26 cellular contexts compared by ENCODE assay signal in genomic region chr3:38469852-38470251, GRCh38. TPM values are rescaled to one million over a fixed set of nuclear protein-coding genes. Genes with fewer than 3 reads are reported as not detected.
DNase-seq lines count a peak whose midpoint lies in the region; ATAC-seq, FAIRE-seq and TF ChIP-seq lines count a peak whose summit lies in the region.
"Had no signal": no experiment of that assay in that cellular context is flagged by ENCODE, and none has a peak within 500 bp of the region (broad histone marks: within the 10 kb centered on the region; RNA-seq: fewer than 3 reads in every experiment).

No MANE protein-coding gene starts in this region.

- TF ChIP-seq RAD21 in SK-N-SH (IDR thresholded peaks at IDR 0.05; ENCODE audit: low read length) (no peak), H1 (IDR thresholded peaks at IDR 0.05 in 1 of 2, conservative IDR thresholded peaks at IDR 0.05 in 1 of 2; ENCODE audit: low read depth in 2 of 2, low read length in 2 of 2) (no peak)

- TF ChIP-seq CTCF in SK-N-SH (IDR thresholded peaks at IDR 0.05) (no peak), H1 (IDR thresholded peaks at IDR 0.05; ENCODE audit: control extremely low read depth in 1 of 3, insufficient read depth in 1 of 3, low read depth in 1 of 3, low read length in 3 of 3) (no peak)

- no peaks in the 10 kb centered on the region for H3F3A ChIP-seq in SK-N-SH (replicated peaks; ENCODE audit: insufficient read depth)

- H3K56ac ChIP-seq in H1 (replicated peaks; ENCODE audit: insufficient read length, low read depth, low read length): no peak overlapping the region

- no peak overlapping the region for H3K4me3 ChIP-seq in SK-N-SH (ENCODE audit: low read depth in 2 of 2, low read length in 1 of 2)
- peak overlapping the region; percentile 58 for H3K4me3 ChIP-seq in adipocyte (ENCODE audit: low read length)
- no peak overlapping the region for H3K4me3 ChIP-seq in H1 (ENCODE audit: extremely low read depth in 1 of 4, insufficient read depth in 2 of 4, low read depth in 3 of 4, low read length in 4 of 4)
- H3K4me3 ChIP-seq: BLaER1 treated with 17β-estradiol and CSF1 and Interleukin-3, amounts not matched to agents 10 nM and 100 nM; GM23248 had no signal

- no peak overlapping the region for H2BK20ac ChIP-seq in H1 (ENCODE audit: low read length)

- peaks cover 24% of the 10 kb centered on the region; the same call in 1 of the 2 replicates for H3K79me2 ChIP-seq in SK-N-SH (ENCODE audit: insufficient read depth)
- H3K79me2 ChIP-seq in H1 (ENCODE audit: control insufficient read depth in 1 of 2, insufficient read depth in 2 of 2, low read length in 2 of 2): peaks cover 24 to 98% of the 10 kb centered on the region in 2 experiments

- H3K36me3 ChIP-seq in SK-N-SH (replicated peaks in 1 of 2; ENCODE audit: control insufficient read depth in 1 of 2, insufficient read depth in 2 of 2, low read length in 1 of 2) (peaks cover 0 to 2% of the 10 kb centered on the region in 2 experiments), adipocyte (ENCODE audit: control insufficient read depth, insufficient read depth, low read length, severe bottlenecking) (no peaks in the 10 kb centered on the region), H1 (ENCODE audit: control insufficient read depth in 2 of 4, insufficient read depth in 4 of 4, low read length in 3 of 4) (peaks cover 0 to 3% (median 0%) of the 10 kb centered on the region in 4 experiments; a peak in 1 of 8 replicates)
- H3K36me3 ChIP-seq: BE2C had no signal

- no peaks in the 10 kb centered on the region; the same call in 1 of the 2 replicates for H3K23me2 ChIP-seq in H1 (ENCODE audit: low read depth, low read length)

- peaks cover 25% of the 10 kb centered on the region for H3K79me1 ChIP-seq in H1 (ENCODE audit: low read depth, low read length)

- POLR2A ChIA-PET in SK-N-SH (lab: Yijun Ruan, JAX): no interaction called here
- POLR2A ChIA-PET in H1 (lab: Charles Lee; ENCODE audit: partially characterized antibody): interaction anchor here (1.0 to 1.8 kb wide), 2 partner anchors 14 to 333 kb away, joined by 3 to 6 read pairs; partner anchors contain the start of gene ACAA1

- CTCF ChIA-PET in SK-N-SH (lab: Yijun Ruan, JAX) (interaction anchor here (0.7 to 3.5 kb wide), 5 partner anchors 10 to 235 kb away, joined by 3 to 21 read pairs (median 3); partner anchors contain the start of gene XYLB), H1 (lab: Charles Lee; ENCODE audit: partially characterized antibody) (interaction anchor here (1.3 to 6.6 kb wide), 2 partner anchors 12 to 26 kb away, joined by 3 to 41 read pairs; partner anchors contain the start of gene EXOG)

- H3K27me3 ChIP-seq in SK-N-SH (ENCODE audit: insufficient read depth) (no peaks in the 10 kb centered on the region), adipocyte (replicated peaks; ENCODE audit: control insufficient read depth, insufficient read depth, low read length) (no peaks in the 10 kb centered on the region), H1 (replicated peaks in 1 of 4; ENCODE audit: control insufficient read depth in 3 of 4, extremely low read depth in 1 of 4, insufficient read depth in 3 of 4, low read length in 3 of 4) (no peaks in the 10 kb centered on the region)
- H3K27me3 ChIP-seq: BE2C; BLaER1 treated with 17β-estradiol and CSF1 and Interleukin-3, amounts not matched to agents 10 nM and 100 nM had no signal

- no peak for TF ChIP-seq EP300 in SK-N-SH (IDR thresholded peaks at IDR 0.05; ENCODE audit: borderline replicate concordance in 1 of 2, low read depth in 1 of 2, low read length in 1 of 2)
- TF ChIP-seq EP300 in H1 (IDR thresholded peaks at IDR 0.05; ENCODE audit: borderline replicate concordance in 1 of 2, low read depth in 2 of 2, low read length in 2 of 2): no peak

- H3K23ac ChIP-seq in H1 (ENCODE audit: insufficient read length): no peak overlapping the region

- 100% methylated on average over 1 of the region's 1 CpG for WGBS in SK-N-SH (ENCODE audit: low lambda C conversion rate)
- 96% methylated on average over 1 of the region's 1 CpG; no CpG with 5 or more reads in 1 of the 2 experiments for WGBS in H1 (ENCODE audit: extremely low coverage in 1 of 2, insufficient coverage in 1 of 2, insufficient read length in 1 of 2, insufficient replicate concordance in 2 of 2, low coverage in 1 of 2, low lambda C conversion rate in 2 of 2, missing lambda C conversion rate in 1 of 2), 2 experiments

- ATAC-seq in SK-N-SH treated with all-trans-retinoic acid at 6 μM for 48 hours (no peak), GM18505 (IDR thresholded peaks at IDR 0.05; ENCODE audit: unreplicated experiment) (no peak)
- ATAC-seq: HCT116 had no signal

- H3K9ac ChIP-seq in SK-N-SH (no peak overlapping the region), adipocyte (ENCODE audit: low read length) (no peak overlapping the region), H1 (replicated peaks in 1 of 4; ENCODE audit: extremely low read depth in 1 of 4, low read depth in 3 of 4, low read length in 3 of 4) (no peak overlapping the region)
- H3K9ac ChIP-seq: BLaER1 treated with 17β-estradiol and CSF1 and Interleukin-3, amounts not matched to agents 10 nM and 100 nM; GM23248 had no signal

- H3K14ac ChIP-seq in H1 (ENCODE audit: insufficient read length): no peak overlapping the region

- no peak overlapping the region for H2BK120ac ChIP-seq in H1 (replicated peaks; ENCODE audit: low read depth, low read length)

- no peak overlapping the region for H2BK15ac ChIP-seq in H1 (ENCODE audit: low read length)

- H2AFZ ChIP-seq in SK-N-SH (ENCODE audit: low read depth) (no peak overlapping the region), H1 (ENCODE audit: low read length) (no peak overlapping the region)
- H2AFZ ChIP-seq: GM23248 had no signal

- no peak overlapping the region for H2BK5ac ChIP-seq in H1 (ENCODE audit: low read depth, low read length)

- H2AK5ac ChIP-seq in H1 (ENCODE audit: low read depth, low read length): no peak overlapping the region

- DNase-seq in SK-N-SH (no peak), OCI-M1 (lab: John Stamatoyannopoulos, UW) (peak; percentile 3), adipocyte (ENCODE audit: low read depth) (no peak), H1 (ENCODE audit: low read depth in 1 of 2, low spot score in 2 of 2) (no peak), kidney glomerular epithelial cell (lab: John Stamatoyannopoulos, UW) (no peak), G401 (ENCODE audit: low spot score) (no peak)
- DNase-seq: AML-193; BE2C; CD4-positive, alpha-beta T cell; CD8-positive, alpha-beta memory T cell; DMS 273 treated with DMSO at 0.1 percent for 48 hours; DMS79; EL; GF-D8; GM23248; H9; HFFc6 had no signal

- no peak for FAIRE-seq in H1 (lab: Jason Lieb, UNC)
- FAIRE-seq: A204.1, D721Med, GM12892, GM19239 had no signal

- no peak overlapping the region for H4K5ac ChIP-seq in H1 (ENCODE audit: insufficient read length, low read depth, low read length)

- H4K91ac ChIP-seq in H1 (replicated peaks; ENCODE audit: insufficient read length, low read length): no peak overlapping the region

- no peak overlapping the region for H3K18ac ChIP-seq in H1 (ENCODE audit: extremely low read depth, low read length)

- no peak overlapping the region for H4K8ac ChIP-seq in H1 (ENCODE audit: extremely low read depth, insufficient read depth, low read length)

- H2BK12ac ChIP-seq in H1 (ENCODE audit: low read depth, low read length): no peak overlapping the region

- H3K4me1 ChIP-seq in SK-N-SH (ENCODE audit: control insufficient read depth in 1 of 2, insufficient read depth in 2 of 2, low read depth in 1 of 2, low read length in 1 of 2) (peaks cover 0 to 10% of the 10 kb centered on the region in 2 experiments; a peak in 1 of 4 replicates), adipocyte (ENCODE audit: control insufficient read depth, insufficient read depth, low read length) (no peaks in the 10 kb centered on the region), H1 (replicated peaks in 1 of 4; ENCODE audit: control insufficient read depth in 3 of 4, insufficient read depth in 4 of 4, low read length in 3 of 4) (peaks cover 0 to 4% (median 2%) of the 10 kb centered on the region in 4 experiments; a peak in 3 of 7 replicates)
- H3K4me1 ChIP-seq: BE2C had no signal

- H3K27ac ChIP-seq in SK-N-SH (ENCODE audit: low read depth in 2 of 2, low read length in 1 of 2) (no peak overlapping the region), H1 (ENCODE audit: low read depth, low read length) (no peak overlapping the region)
- H3K27ac ChIP-seq: 22Rv1; BLaER1 treated with 17β-estradiol and CSF1 and Interleukin-3, amounts not matched to agents 10 nM and 100 nM; GM23248 had no signal

- TF ChIP-seq POLR2A in H1 (IDR thresholded peaks at IDR 0.05; ENCODE audit: control extremely low read depth in 1 of 2, low read depth in 2 of 2, low read length in 2 of 2): no peak
- TF ChIP-seq POLR2A in GM18505 (IDR thresholded peaks at IDR 0.05; ENCODE audit: borderline replicate concordance, extremely low read depth, insufficient read depth, insufficient read length): no peak

- H3K9me2 ChIP-seq in SK-N-SH: no peaks in the 10 kb centered on the region

- H3K9me3 ChIP-seq in SK-N-SH: peaks cover 20% of the 10 kb centered on the region
- H3K9me3 ChIP-seq in adipocyte (ENCODE audit: control insufficient read depth, low read length): peaks cover 29% of the 10 kb centered on the region
- H3K9me3 ChIP-seq in H1 (ENCODE audit: insufficient read depth in 2 of 2, low read depth in 1 of 2, low read length in 1 of 2): peaks cover 11% of the 10 kb centered on the region in 2 experiments; a peak in 3 of 4 replicates
- H3K9me3 ChIP-seq: BE2C had no signal

- H3K4me2 ChIP-seq in SK-N-SH (no peak overlapping the region), H1 (ENCODE audit: insufficient read depth in 1 of 2, low read depth in 2 of 2, low read length in 2 of 2) (no peak overlapping the region)
- H3K4me2 ChIP-seq: BLaER1 treated with 17β-estradiol and CSF1 and Interleukin-3, amounts not matched to agents 10 nM and 100 nM had no signal

- H4K20me1 ChIP-seq in SK-N-SH (ENCODE audit: insufficient read depth): no peaks in the 10 kb centered on the region
- H4K20me1 ChIP-seq in H1 (replicated peaks in 1 of 2; ENCODE audit: control insufficient read depth in 1 of 2, insufficient read depth in 2 of 2, low read length in 2 of 2): peaks cover 5 to 15% of the 10 kb centered on the region in 2 experiments

- no peak overlapping the region for H3K4ac ChIP-seq in H1 (replicated peaks; ENCODE audit: insufficient read length, low read depth, low read length)

- in situ Hi-C loops in G401 (cut with HindIII; ENCODE audit: low sequenced_read_pairs): no loop called here

RNA-seq across cellular contexts. Expression of gene ACVR2B, which starts 16.2 kb away (rescaled TPM):
- polyA plus RNA-seq in SK-N-SH (2012; rRNA removed): 1.4 TPM in 2 replicates
- polyA plus RNA-seq in SK-N-SH (2012; cell fraction: cytosol; rRNA removed): 0.72 and 1.0 TPM in 2 replicates
- 2.0 and 2.1 TPM in 2 replicates for polyA plus RNA-seq in SK-N-SH (2012; cell fraction: nucleus; rRNA removed)
- 99.9 and 109 TPM in 2 replicates for total RNA-seq in H1 (2021; fragmentation: NEBNext Ultra II Directional; extraction: Animal tissue kit (Norgen Biotek cat#: 25700))
- 24.7 and 32.2 TPM in 2 replicates for polyA plus RNA-seq in H1 (2011; rRNA removed)
- polyA plus RNA-seq in H1 (2011; cell fraction: cytosol; rRNA removed): 25.3 TPM
- 44.4 TPM for polyA plus RNA-seq in H1 (2011; cell fraction: nucleus; rRNA removed)
- polyA plus RNA-seq in H1 (2012, experiment 1 of 2): 24.3 to 39.1 TPM (median 27.4 TPM) in 4 replicates
- polyA plus RNA-seq in H1 (2012, experiment 2 of 2): 3.9 TPM
- polyA plus RNA-seq in H1 (2013, experiment 1 of 2): 33.2 TPM
- polyA plus RNA-seq in H1 (2013, experiment 2 of 2): 34.2 TPM
- 195 and 241 TPM in 2 replicates for polyA minus RNA-seq in H1 (2011; rRNA and poly(A)+ RNA removed)
- 123 TPM for polyA minus RNA-seq in H1 (2011; cell fraction: cytosol; rRNA and poly(A)+ RNA removed)
- 86.1 TPM for polyA minus RNA-seq in H1 (2011; cell fraction: nucleus; rRNA and poly(A)+ RNA removed)
- total RNA-seq in G401 (2014; rRNA removed; shearing (Covaris generic)): 9.0 and 11.4 TPM in 2 replicates

RNA-seq across cellular contexts. Expression of gene EXOG, which starts 26.3 kb away (rescaled TPM):
- polyA plus RNA-seq in SK-N-SH (2012; rRNA removed) (6.2 and 8.8 TPM in 2 replicates), H1 (2011; rRNA removed) (5.1 and 7.2 TPM in 2 replicates)
- polyA plus RNA-seq in SK-N-SH (2012; cell fraction: cytosol; rRNA removed): 4.9 and 5.0 TPM in 2 replicates
- polyA plus RNA-seq in SK-N-SH (2012; cell fraction: nucleus; rRNA removed): 19.3 and 31.0 TPM in 2 replicates
- 12.2 and 12.9 TPM in 2 replicates for total RNA-seq in H1 (2021; fragmentation: NEBNext Ultra II Directional; extraction: Animal tissue kit (Norgen Biotek cat#: 25700))
- 7.2 TPM for polyA plus RNA-seq in H1 (2011; cell fraction: cytosol; rRNA removed)
- polyA plus RNA-seq in H1 (2011; cell fraction: nucleus; rRNA removed): 7.4 TPM
- 6.0 to 13.9 TPM (median 8.5 TPM) in 4 replicates for polyA plus RNA-seq in H1 (2012, experiment 1 of 2)
- 2.2 TPM for polyA plus RNA-seq in H1 (2012, experiment 2 of 2)
- 9.0 TPM for polyA plus RNA-seq in H1 (2013, experiment 1 of 2)
- polyA plus RNA-seq in H1 (2013, experiment 2 of 2): 7.3 TPM
- polyA minus RNA-seq in H1 (2011; rRNA and poly(A)+ RNA removed): 6.4 and 9.0 TPM in 2 replicates
- polyA minus RNA-seq in H1 (2011; cell fraction: cytosol; rRNA and poly(A)+ RNA removed): 10.0 TPM
- 10.2 TPM for polyA minus RNA-seq in H1 (2011; cell fraction: nucleus; rRNA and poly(A)+ RNA removed)
- total RNA-seq in G401 (2014; rRNA removed; shearing (Covaris generic)): 16.6 and 18.2 TPM in 2 replicates
